22 cellular contexts compared by ENCODE assay signal in the genomic region with DNA sequence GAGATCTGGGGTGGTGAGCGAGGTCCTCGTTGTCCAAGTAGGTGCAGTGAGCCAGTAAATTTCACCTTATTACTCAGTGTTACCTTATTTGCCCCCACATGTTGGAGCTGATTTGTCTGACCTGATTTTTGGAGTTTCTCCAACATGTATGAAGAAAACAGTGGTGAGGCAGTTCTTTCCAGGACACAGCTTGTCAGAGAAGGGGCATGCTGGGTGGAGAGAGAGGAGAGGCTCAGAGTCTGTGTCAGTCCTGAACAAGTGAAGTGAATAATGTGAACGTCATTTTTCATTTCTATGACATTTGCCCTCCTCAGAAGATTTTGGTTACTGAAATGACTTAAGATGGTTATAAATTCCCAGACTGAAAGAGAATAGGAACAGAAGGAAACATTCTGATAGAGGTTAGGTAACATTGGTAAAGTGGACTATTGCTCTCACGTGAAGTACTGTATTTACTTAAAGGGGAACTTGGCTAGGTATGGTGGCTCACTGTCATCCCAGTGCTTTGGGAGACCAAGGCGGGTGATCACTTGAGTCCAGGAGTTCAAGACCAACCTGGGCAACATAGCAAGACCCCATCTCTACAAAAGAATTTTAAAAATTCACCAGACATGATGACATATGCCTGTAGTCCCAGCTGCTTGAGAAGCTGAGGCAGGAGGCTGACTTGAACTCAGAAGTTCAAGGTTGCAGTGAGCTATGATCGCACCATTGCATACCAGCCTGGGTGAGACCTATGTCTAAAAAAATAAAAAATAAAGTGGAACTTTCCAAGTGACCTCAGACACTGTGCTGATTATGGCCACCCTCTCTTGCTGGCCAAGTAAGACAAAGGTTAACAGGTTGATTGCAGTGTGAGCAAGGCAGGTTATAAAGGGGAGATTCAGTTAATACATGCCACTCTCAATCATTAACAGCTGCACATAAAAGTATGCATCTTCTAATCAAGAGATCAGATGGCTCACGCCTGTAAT.
DNase-seq lines count a peak whose midpoint lies in the region; ATAC-seq, FAIRE-seq and TF ChIP-seq lines count a peak whose summit lies in the region.
"Had no signal": no experiment of that assay in that cellular context is flagged by ENCODE, and none has a peak within 500 bp of the region (broad histone marks: within the 10 kb centered on the region; RNA-seq: fewer than 3 reads in every experiment).

No MANE protein-coding gene starts in this region.

- H3K4me2 ChIP-seq in H1 (ENCODE audit: insufficient read depth in 1 of 2, low read depth in 2 of 2, low read length in 2 of 2) = no peak overlapping the region

- CTCF ChIA-PET in H1 (lab: Charles Lee; ENCODE audit: partially characterized antibody) = interaction anchor here (1.1 to 2.0 kb wide), 2 partner anchors 8 to 30 kb away, joined by 3 to 12 read pairs; no protein-coding TSS in a partner anchor

- no peak overlapping the region for H2BK5ac ChIP-seq in H1 (ENCODE audit: low read depth, low read length)

- no peak overlapping the region for H4K91ac ChIP-seq in H1 (replicated peaks; ENCODE audit: insufficient read length, low read length)

- H3K79me1 ChIP-seq in H1 (ENCODE audit: low read depth, low read length) = no peaks in the 10 kb centered on the region

- H2BK12ac ChIP-seq in H1 (ENCODE audit: low read depth, low read length) = no peak overlapping the region; the same call in 1 of the 2 replicates

- DNase-seq in H1 (ENCODE audit: low read depth in 1 of 2, low spot score in 2 of 2) (no peak), left lobe of liver (ENCODE audit: low spot score) (no peak), type B pancreatic cell (ENCODE audit: extremely low spot score, unreplicated experiment) (no peak), middle frontal gyrus (ENCODE audit: extremely low spot score, low spot score) (no peak), NCI-H146 treated with DMSO at 0.1 percent for 48 hours (lab: John Stamatoyannopoulos, UW; ENCODE audit: unreplicated experiment) (no peak)
- DNase-seq: activated CD8-positive, alpha-beta T cell treated with anti-CD3 and anti-CD28 coated beads, Interleukin-2, amount 10 ng/mL, durations not matched to agents 7 days and 5 days; activated naive CD4-positive, alpha-beta T cell; activated T-cell treated with anti-CD3 and anti-CD28 coated beads, Interleukin-2, amount 50 U/mL, for 1 hour; Caco-2; effector memory CD4-positive, alpha-beta T cell; H7; head of caudate nucleus; lower lobe of right lung; NCI-H1092; NCI-H510A treated with DMSO at 0.1 percent for 48 hours; sigmoid colon had no signal

- no peak overlapping the region for H3K9ac ChIP-seq in H1 (replicated peaks in 1 of 4; ENCODE audit: extremely low read depth in 1 of 4, low read depth in 3 of 4, low read length in 3 of 4)

- FAIRE-seq in H1 (lab: Jason Lieb, UNC) = no peak
- FAIRE-seq: HTR-8/SVneo had no signal

- no peaks in the 10 kb centered on the region for H3K23me2 ChIP-seq in H1 (ENCODE audit: low read depth, low read length)

- H2AK5ac ChIP-seq in H1 (ENCODE audit: low read depth, low read length) = no peak overlapping the region

- H3K27me3 Mint-ChIP-seq in activated T-helper 17 cell treated with anti-CD3 and anti-CD28 coated beads, Interleukin-2, amount 50 U/mL, for 72 hours = peaks cover 15% of the 10 kb centered on the region
- H3K27me3 Mint-ChIP-seq in type B pancreatic cell = no peaks in the 10 kb centered on the region

- H3K23ac ChIP-seq in H1 (ENCODE audit: insufficient read length) = no peak overlapping the region

- no peak for TF ChIP-seq POLR2A in H1 (IDR thresholded peaks at IDR 0.05; ENCODE audit: control extremely low read depth in 1 of 2, low read depth in 2 of 2, low read length in 2 of 2)

- TF ChIP-seq RAD21 in H1 (IDR thresholded peaks at IDR 0.05 in 1 of 2, conservative IDR thresholded peaks at IDR 0.05 in 1 of 2; ENCODE audit: low read depth in 2 of 2, low read length in 2 of 2) = no peak

- no peak overlapping the region for H3K14ac ChIP-seq in H1 (ENCODE audit: insufficient read length)

- H3K9me3 Mint-ChIP-seq in activated T-helper 17 cell treated with anti-CD3 and anti-CD28 coated beads, Interleukin-2, amount 50 U/mL, for 72 hours = no peaks in the 10 kb centered on the region
- H3K9me3 Mint-ChIP-seq in type B pancreatic cell = no peaks in the 10 kb centered on the region
- H3K9me3 Mint-ChIP-seq: stimulated activated memory B cell treated with anti-CD40 and anti-IgM and Interleukin-4, amounts not matched to agents 10 μg/mL and 1 μg/mL and 100 μg/mL, for 72 hours had no signal

- H3K36me3 ChIP-seq in H1 (ENCODE audit: control insufficient read depth in 2 of 4, insufficient read depth in 4 of 4, low read length in 3 of 4) = no peaks in the 10 kb centered on the region
- H3K36me3 ChIP-seq: lower lobe of right lung, sigmoid colon, tibial nerve had no signal

- TF ChIP-seq EP300 in H1 (IDR thresholded peaks at IDR 0.05; ENCODE audit: borderline replicate concordance in 1 of 2, low read depth in 2 of 2, low read length in 2 of 2) = no peak

- H2AFZ ChIP-seq in H1 (ENCODE audit: low read length) = no peak overlapping the region

- no peak overlapping the region for H3K56ac ChIP-seq in H1 (replicated peaks; ENCODE audit: insufficient read length, low read depth, low read length)

- no peaks in the 10 kb centered on the region for H4K20me1 ChIP-seq in H1 (replicated peaks in 1 of 2; ENCODE audit: control insufficient read depth in 1 of 2, insufficient read depth in 2 of 2, low read length in 2 of 2)

- ATAC-seq in activated T-helper 17 cell treated with anti-CD3 and anti-CD28 coated beads, Interleukin-2, amount 50 U/mL, for 72 hours (replicated peaks) = peak; percentile 35
- ATAC-seq in left lobe of liver (peak; percentile 82), HG03039 (IDR thresholded peaks at IDR 0.05; ENCODE audit: unreplicated experiment) (no peak)
- ATAC-seq: activated CD8-positive, alpha-beta T cell treated with anti-CD3 and anti-CD28 coated beads, Interleukin-2, amount 10 ng/mL, durations not matched to agents 7 days and 5 days; lower lobe of right lung; stimulated activated memory B cell treated with anti-CD40 and anti-IgM and Interleukin-4, amounts not matched to agents 10 μg/mL and 1 μg/mL and 100 μg/mL, for 72 hours had no signal

- no peak overlapping the region for H3K27ac Mint-ChIP-seq in activated T-helper 17 cell treated with anti-CD3 and anti-CD28 coated beads, Interleukin-2, amount 50 U/mL, for 72 hours
- H3K27ac Mint-ChIP-seq in type B pancreatic cell = peak overlapping the region; percentile 17
- H3K27ac Mint-ChIP-seq: activated CD8-positive, alpha-beta T cell treated with anti-CD3 and anti-CD28 coated beads, Interleukin-2, amount 10 ng/mL, durations not matched to agents 7 days and 5 days; B cell; stimulated activated memory B cell treated with anti-CD40 and anti-IgM and Interleukin-4, amounts not matched to agents 10 μg/mL and 1 μg/mL and 100 μg/mL, for 72 hours had no signal

- peak overlapping the region; percentile 62; the same call in 1 of the 2 replicates for H3K18ac ChIP-seq in H1 (ENCODE audit: extremely low read depth, low read length)

- 86% methylated on average over 7 of the region's 7 CpGs; no CpG with 5 or more reads in 1 of the 2 experiments for WGBS in H1 (ENCODE audit: extremely low coverage in 1 of 2, insufficient coverage in 1 of 2, insufficient read length in 1 of 2, insufficient replicate concordance in 2 of 2, low coverage in 1 of 2, low lambda C conversion rate in 2 of 2, missing lambda C conversion rate in 1 of 2), 2 experiments

- no peaks in the 10 kb centered on the region for H3K9me3 ChIP-seq in H1 (ENCODE audit: insufficient read depth in 2 of 2, low read depth in 1 of 2, low read length in 1 of 2)
- H3K9me3 ChIP-seq: Caco-2, lower lobe of right lung, sigmoid colon, tibial nerve had no signal

- H3K79me2 ChIP-seq in H1 (ENCODE audit: control insufficient read depth in 1 of 2, insufficient read depth in 2 of 2, low read length in 2 of 2) = no peaks in the 10 kb centered on the region

- POLR2A ChIA-PET in H1 (lab: Charles Lee; ENCODE audit: partially characterized antibody) = no interaction called here

- no peaks in the 10 kb centered on the region for H3K27me3 ChIP-seq in H1 (replicated peaks in 1 of 4; ENCODE audit: control insufficient read depth in 3 of 4, extremely low read depth in 1 of 4, insufficient read depth in 3 of 4, low read length in 3 of 4)
- H3K27me3 ChIP-seq: sigmoid colon, tibial nerve had no signal

- H3K36me3 Mint-ChIP-seq in activated T-helper 17 cell treated with anti-CD3 and anti-CD28 coated beads, Interleukin-2, amount 50 U/mL, for 72 hours (ENCODE audit: low read depth) = no peaks in the 10 kb centered on the region
- H3K36me3 Mint-ChIP-seq in type B pancreatic cell = no peaks in the 10 kb centered on the region
- H3K36me3 Mint-ChIP-seq: stimulated activated memory B cell treated with anti-CD40 and anti-IgM and Interleukin-4, amounts not matched to agents 10 μg/mL and 1 μg/mL and 100 μg/mL, for 72 hours had no signal

- no peak overlapping the region for H3K4me3 ChIP-seq in H1 (ENCODE audit: extremely low read depth in 1 of 4, insufficient read depth in 2 of 4, low read depth in 3 of 4, low read length in 4 of 4)
- H3K4me3 ChIP-seq: lower lobe of right lung, sigmoid colon, tibial nerve had no signal

- H2BK20ac ChIP-seq in H1 (ENCODE audit: low read length) = peak overlapping the region; percentile 94

- no peak overlapping the region for H4K8ac ChIP-seq in H1 (ENCODE audit: extremely low read depth, insufficient read depth, low read length)

- no peak for TF ChIP-seq CTCF in H1 (IDR thresholded peaks at IDR 0.05; ENCODE audit: control extremely low read depth in 1 of 3, insufficient read depth in 1 of 3, low read depth in 1 of 3, low read length in 3 of 3)
- TF ChIP-seq CTCF in type B pancreatic cell (conservative IDR thresholded peaks at IDR 0.05) = no peak

- no peak overlapping the region for H3K4ac ChIP-seq in H1 (replicated peaks; ENCODE audit: insufficient read length, low read depth, low read length)

- no peak overlapping the region for H2BK15ac ChIP-seq in H1 (ENCODE audit: low read length)

- no peak overlapping the region for H3K27ac ChIP-seq in H1 (ENCODE audit: low read depth, low read length)
- H3K27ac ChIP-seq: lower lobe of right lung, sigmoid colon had no signal

- peaks cover 1 to 7% (median 6%) of the 10 kb centered on the region in 4 experiments; a peak in 4 of 7 replicates for H3K4me1 ChIP-seq in H1 (replicated peaks in 1 of 4; ENCODE audit: control insufficient read depth in 3 of 4, insufficient read depth in 4 of 4, low read length in 3 of 4)
- H3K4me1 ChIP-seq: lower lobe of right lung had no signal

- H2BK120ac ChIP-seq in H1 (replicated peaks; ENCODE audit: low read depth, low read length) = no peak overlapping the region

- no peaks in the 10 kb centered on the region for H3K4me1 Mint-ChIP-seq in activated T-helper 17 cell treated with anti-CD3 and anti-CD28 coated beads, Interleukin-2, amount 50 U/mL, for 72 hours
- peaks cover 6% of the 10 kb centered on the region for H3K4me1 Mint-ChIP-seq in type B pancreatic cell (ENCODE audit: unreplicated experiment)
- H3K4me1 Mint-ChIP-seq: B cell; stimulated activated memory B cell treated with anti-CD40 and anti-IgM and Interleukin-4, amounts not matched to agents 10 μg/mL and 1 μg/mL and 100 μg/mL, for 72 hours had no signal

- no peak overlapping the region for H4K5ac ChIP-seq in H1 (ENCODE audit: insufficient read length, low read depth, low read length)

- H3K4me3 Mint-ChIP-seq in activated T-helper 17 cell treated with anti-CD3 and anti-CD28 coated beads, Interleukin-2, amount 50 U/mL, for 72 hours = no peak overlapping the region
- H3K4me3 Mint-ChIP-seq in type B pancreatic cell = no peak overlapping the region
- H3K4me3 Mint-ChIP-seq: activated CD8-positive, alpha-beta T cell treated with anti-CD3 and anti-CD28 coated beads, Interleukin-2, amount 10 ng/mL, durations not matched to agents 7 days and 5 days; B cell; stimulated activated memory B cell treated with anti-CD40 and anti-IgM and Interleukin-4, amounts not matched to agents 10 μg/mL and 1 μg/mL and 100 μg/mL, for 72 hours had no signal
